ENCODE assay signal across 20 cellular contexts in the genomic region with DNA sequence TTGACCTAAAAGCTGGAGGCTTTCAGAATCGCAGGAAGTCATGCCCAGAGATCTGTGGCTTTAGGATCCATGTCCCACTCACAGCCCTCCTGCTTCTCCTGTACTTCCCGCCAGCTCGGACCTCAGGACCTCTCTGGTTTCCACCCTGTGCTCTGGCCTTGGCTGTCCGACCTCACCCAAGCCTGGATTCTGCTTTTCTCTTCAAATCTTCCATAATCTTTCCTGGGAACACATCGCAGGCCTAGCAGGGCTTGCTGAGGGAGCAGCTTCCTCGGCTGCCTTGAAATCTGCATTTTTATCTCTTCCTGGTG.
DNase-seq lines count a peak whose midpoint lies in the region; ATAC-seq and TF ChIP-seq lines count a peak whose summit lies in the region.
"Had no signal": no experiment of that assay in that cellular context is flagged by ENCODE, and none has a peak within 500 bp of the region (broad histone marks: within the 10 kb centered on the region; RNA-seq: fewer than 3 reads in every experiment).

No MANE protein-coding gene starts in this region.

- H3K79me2 ChIP-seq in fibroblast of lung (ENCODE audit: control insufficient read depth, insufficient read depth, low read length), result no peaks in the 10 kb centered on the region

- no peaks in the 10 kb centered on the region for H3K36me3 ChIP-seq in fibroblast of lung (ENCODE audit: control insufficient read depth, insufficient read depth, low read length)
- no peaks in the 10 kb centered on the region for H3K36me3 ChIP-seq in sigmoid colon
- H3K36me3 ChIP-seq in H7 (replicated peaks; ENCODE audit: control insufficient read depth, insufficient read depth, low read length), result no peaks in the 10 kb centered on the region
- H3K36me3 ChIP-seq: right lobe of liver had no signal

- DNase-seq in right cardiac atrium (no peak), left cardiac atrium (no peak), fibroblast of lung (ENCODE audit: low read depth in 2 of 2) (no peak), sigmoid colon (no peak), NCI-H526 treated with DMSO at 0.1 percent for 48 hours (lab: John Stamatoyannopoulos, UW) (no peak), H7 (no peak), MV-4-11 (lab: John Stamatoyannopoulos, UW) (no peak)
- no peak for DNase-seq in activated naive CD4-positive, alpha-beta T cell (lab: John Stamatoyannopoulos, UW)
- DNase-seq: ACHN; activated CD4-positive, CD25-positive, alpha-beta regulatory T cell treated with anti-CD3 and anti-CD28 coated beads, Interleukin-2, amount 50 U/mL, for 72 hours; activated T-cell treated with anti-CD3 and anti-CD28 coated beads, Interleukin-2, amount 50 U/mL, for 72 hours; CD4-positive, alpha-beta T cell; DMS 273 treated with DMSO at 0.1 percent for 48 hours; effector memory CD4-positive, alpha-beta T cell; NCI-H1417; NCI-H510A treated with DMSO at 0.1 percent for 48 hours; right lobe of liver; stimulated activated CD4-positive, alpha-beta T cell treated with anti-CD3 and anti-CD28 coated beads, Interleukin-2, amount 100 ng/mL, for 24 hours; stimulated activated naive CD4-positive, alpha-beta T cell had no signal

- H3K27me3 ChIP-seq in right cardiac atrium (ENCODE audit: control insufficient read depth, insufficient read depth) (no peaks in the 10 kb centered on the region), fibroblast of lung (ENCODE audit: control insufficient read depth, insufficient read depth, low read length) (no peaks in the 10 kb centered on the region), sigmoid colon (no peaks in the 10 kb centered on the region), H7 (ENCODE audit: control insufficient read depth, insufficient read depth, low read length) (no peaks in the 10 kb centered on the region)
- H3K27me3 ChIP-seq: right lobe of liver had no signal

- ATAC-seq in right cardiac atrium, result no peak
- no peak for ATAC-seq in left cardiac atrium
- ATAC-seq: activated T-cell treated with anti-CD3 and anti-CD28 coated beads, Interleukin-2, amount 50 U/mL, for 72 hours had no signal

- peak overlapping the region; percentile 27 for H2AFZ ChIP-seq in fibroblast of lung (ENCODE audit: low read length)

- peaks cover 21% of the 10 kb centered on the region for H3K4me1 ChIP-seq in right cardiac atrium (ENCODE audit: control insufficient read depth, insufficient read depth, low read length)
- H3K4me1 ChIP-seq in fibroblast of lung (ENCODE audit: control insufficient read depth, extremely low read depth, insufficient read depth, low read length), result peaks cover 26% of the 10 kb centered on the region
- H3K4me1 ChIP-seq in sigmoid colon, result peaks cover 0 to 43% (median 19%) of the 10 kb centered on the region in 4 donors

- TF ChIP-seq EP300 in sigmoid colon (IDR thresholded peaks at IDR 0.05), result no peak

- no peak overlapping the region for H3K4me3 ChIP-seq in right cardiac atrium (ENCODE audit: low read length)
- no peak overlapping the region for H3K4me3 ChIP-seq in fibroblast of lung (replicated peaks in 1 of 4; ENCODE audit: control extremely low read depth in 1 of 4, insufficient read depth in 1 of 4, low read depth in 3 of 4, low read length in 4 of 4)
- no peak overlapping the region for H3K4me3 ChIP-seq in sigmoid colon
- H3K4me3 ChIP-seq in H7 (ENCODE audit: insufficient read depth, low read depth, low read length), result no peak overlapping the region
- H3K4me3 ChIP-seq: right lobe of liver had no signal

- intact Hi-C loops in right cardiac atrium (cut with DNase I) (no loop called here), left cardiac atrium (cut with DNase I) (loop anchor here in 1 of 2 donors (10.0 kb wide), 1 partner anchor 174 kb away; no protein-coding TSS in a partner anchor), sigmoid colon (cut with DNase I) (no loop called here)

- H4K20me1 ChIP-seq in fibroblast of lung (ENCODE audit: control insufficient read depth, extremely low read depth, insufficient read depth, low read length), result no peaks in the 10 kb centered on the region

- WGBS in right cardiac atrium, result 83% methylated on average over 6 of the region's 6 CpGs
- WGBS in sigmoid colon, 2 donors, result 87 to 88% methylated on average over 6 of the region's 6 CpGs

- peak overlapping the region; percentile 31 for H3K27ac ChIP-seq in right cardiac atrium (ENCODE audit: low read length)
- peak overlapping the region; percentile 44 for H3K27ac ChIP-seq in fibroblast of lung (ENCODE audit: insufficient read depth, low read length)
- H3K27ac ChIP-seq in sigmoid colon, result peak overlapping the region; percentile 3 to 72 (median 30)
- H3K27ac ChIP-seq: HL-60, right lobe of liver had no signal

- no peak for TF ChIP-seq CTCF in fibroblast of lung (conservative IDR thresholded peaks at IDR 0.05 in 1 of 2, IDR thresholded peaks at IDR 0.05 in 1 of 2; ENCODE audit: low read depth in 1 of 2, low read length in 2 of 2)
- no peak for TF ChIP-seq CTCF in sigmoid colon (IDR thresholded peaks at IDR 0.05)

- no peak for TF ChIP-seq POLR2A in sigmoid colon (IDR thresholded peaks at IDR 0.05)

- H3K9me3 ChIP-seq in right cardiac atrium (ENCODE audit: control insufficient read depth, low read length) (no peaks in the 10 kb centered on the region), fibroblast of lung (ENCODE audit: control insufficient read depth, insufficient read depth, low read depth, low read length) (no peaks in the 10 kb centered on the region), sigmoid colon (no peaks in the 10 kb centered on the region)
- H3K9me3 ChIP-seq: right lobe of liver had no signal

- H3K4me2 ChIP-seq in fibroblast of lung (ENCODE audit: extremely low read depth, insufficient read depth, low read length), result no peak overlapping the region

- H3K9ac ChIP-seq in fibroblast of lung (ENCODE audit: insufficient read depth, low read length), result no peak overlapping the region
